Comparison of ENCODE assay signal across 21 cellular contexts in genomic region chr1:226135709-226136108, GRCh38. TPM values are rescaled to one million over a fixed set of nuclear protein-coding genes. Genes with fewer than 3 reads are reported as not detected.
DNase-seq lines count a peak whose midpoint lies in the region; ATAC-seq, FAIRE-seq and TF ChIP-seq lines count a peak whose summit lies in the region.
"Had no signal": no experiment of that assay in that cellular context is flagged by ENCODE, and none has a peak within 500 bp of the region (broad histone marks: within the 10 kb centered on the region; RNA-seq: fewer than 3 reads in every experiment).

No MANE protein-coding gene starts in this region.

- H3K9me1 ChIP-seq in IMR-90 (ENCODE audit: insufficient read depth, low read length), result no peaks in the 10 kb centered on the region; the same call in 1 of the 2 replicates

- no peak overlapping the region for H3K4ac ChIP-seq in IMR-90 (ENCODE audit: low read depth, low read length)

- CTCF ChIA-PET in IMR-90 (lab: Yijun Ruan, JAX), result no interaction called here
- CTCF ChIA-PET in CD4-positive, alpha-beta T cell (lab: Charles Lee), result no interaction called here

- DNase-seq in D341Med (ENCODE audit: low spot score), result peak; percentile 30
- DNase-seq in IMR-90, result no peak
- no peak for DNase-seq in pancreas
- no peak for DNase-seq in UCSD-AML1 (lab: John Stamatoyannopoulos, UW; ENCODE audit: unreplicated experiment)
- no peak for DNase-seq in NK-92 treated with Interleukin-12 subunit alpha and Interleukin-12 subunit beta, amount 100 ng/mL, for 24 hours (lab: John Stamatoyannopoulos, UW)
- no peak for DNase-seq in CD4-positive, alpha-beta T cell
- DNase-seq in NCI-H146 treated with DMSO at 0.1 percent for 48 hours (lab: John Stamatoyannopoulos, UW; ENCODE audit: unreplicated experiment), result no peak
- DNase-seq: activated effector memory CD4-positive, alpha-beta T cell treated with Interleukin-2 at 50 U/mL for 16 hours; AML-193; effector memory CD4-positive, alpha-beta T cell; GF-D8; MV-4-11; stimulated activated CD4-positive, alpha-beta T cell treated with anti-CD3 and anti-CD28 coated beads, Interleukin-4, amount 100 ng/mL, for 1 hour; T-helper 2 cell had no signal

- no TSS peak for BruUV-seq in IMR-90 (replicated peaks; lab: Mats Ljungman, UMichigan)

- H3K4me2 ChIP-seq in IMR-90 (ENCODE audit: low read depth, low read length), result no peak overlapping the region

- no peaks in the 10 kb centered on the region for H3K9me3 Mint-ChIP-seq in CD4-positive, alpha-beta T cell

- H2AK5ac ChIP-seq in IMR-90 (ENCODE audit: low read depth, low read length), result no peak overlapping the region

- H3K14ac ChIP-seq in IMR-90 (replicated peaks; ENCODE audit: low read depth, low read length), result no peak overlapping the region

- no peak for TF ChIP-seq POLR2A in IMR-90 (IDR thresholded peaks at IDR 0.05; ENCODE audit: low read depth, low read length)

- in situ Hi-C loops in IMR-90 (cut with MboI; ENCODE audit: low sequenced_read_pairs), result no loop called here

- H4K20me1 ChIP-seq in IMR-90 (ENCODE audit: insufficient read depth, low read length), result no peaks in the 10 kb centered on the region; the same call in 1 of the 2 replicates

- POLR2A ChIA-PET in IMR-90 (lab: Charles Lee; ENCODE audit: unreplicated experiment), result no interaction called here
- POLR2A ChIA-PET in CD4-positive, alpha-beta T cell (lab: Charles Lee), result no interaction called here

- no peak overlapping the region for H2AK9ac ChIP-seq in IMR-90 (replicated peaks; ENCODE audit: low read depth, low read length, poor library complexity)

- intact Hi-C loops in IMR-90 (cut with micrococcal nuclease) (no loop called here), pancreas (cut with DNase I) (loop anchor here in 1 of 3 donors (5.0 kb wide), 1 partner anchor 47 kb away; no protein-coding TSS in a partner anchor)
- intact Hi-C loops in CD4-positive, alpha-beta T cell (cut with DNase I, micrococcal nuclease), result no loop called here

- no peak overlapping the region for H3K9ac ChIP-seq in IMR-90 (ENCODE audit: low read depth, low read length)

- H2BK5ac ChIP-seq in IMR-90 (ENCODE audit: low read depth, low read length, poor library complexity, severe bottlenecking), result no peak overlapping the region

- no peak overlapping the region for H3K56ac ChIP-seq in IMR-90 (ENCODE audit: extremely low read depth, insufficient read depth, low read length)

- H2AFZ ChIP-seq in IMR-90 (replicated peaks; ENCODE audit: low read length, poor library complexity), result no peak overlapping the region

- H4K8ac ChIP-seq in IMR-90 (ENCODE audit: low read depth in 2 of 2, low read length in 2 of 2), result no peak overlapping the region

- dilution Hi-C loops in IMR-90 (cut with HindIII; ENCODE audit: low sequenced_read_pairs, unreplicated experiment), result no loop called here

- no peaks in the 10 kb centered on the region for H3K4me1 Mint-ChIP-seq in CD4-positive, alpha-beta T cell (ENCODE audit: low read depth)
- H3K4me1 Mint-ChIP-seq: neural crest cell had no signal

- TF ChIP-seq RAD21 in IMR-90 (IDR thresholded peaks at IDR 0.05; ENCODE audit: low read length), result no peak

- 44% methylated on average over 5 of the region's 14 CpGs; no CpG with 5 or more reads in 1 of the 2 experiments for WGBS in IMR-90 (ENCODE audit: extremely low coverage in 2 of 2, insufficient read length in 1 of 2), 2 experiments
- 61 to 63% methylated on average over 14 of the region's 14 CpGs for WGBS in esophagus, 2 donors
- 59 to 64% methylated on average over 14 of the region's 14 CpGs for WGBS in pancreas, 2 donors

- H4K5ac ChIP-seq in IMR-90 (ENCODE audit: low read depth, low read length), result no peak overlapping the region

- H3K4me3 Mint-ChIP-seq in CD4-positive, alpha-beta T cell, result no peak overlapping the region
- H3K4me3 Mint-ChIP-seq: neural crest cell had no signal

- TF ChIP-seq CTCF in IMR-90 (conservative IDR thresholded peaks at IDR 0.05; ENCODE audit: low read depth, low read length) (no peak), pancreas (IDR thresholded peaks at IDR 0.05) (no peak)
- TF ChIP-seq CTCF in CD4-positive, alpha-beta T cell (IDR thresholded peaks at IDR 0.05), result no peak

- ATAC-seq in IMR-90 (ENCODE audit: low read depth) (peak; percentile 30), pancreas (peak in 1 of 4 donors; percentile 6)
- no peak for ATAC-seq in CD4-positive, alpha-beta T cell (ENCODE audit: poor library complexity)
- ATAC-seq: activated CD4-positive, CD25-positive, alpha-beta regulatory T cell treated with anti-CD3 and anti-CD28 coated beads, Interleukin-2, amount 50 U/mL, for 24 hours had no signal

- H3K18ac ChIP-seq in IMR-90 (ENCODE audit: low read depth, low read length), result no peak overlapping the region

- no peak overlapping the region for H4K91ac ChIP-seq in IMR-90 (ENCODE audit: insufficient read depth, low read depth, low read length)

- H2BK20ac ChIP-seq in IMR-90 (ENCODE audit: low read depth, low read length), result no peak overlapping the region

- no peaks in the 10 kb centered on the region for H3K36me3 Mint-ChIP-seq in CD4-positive, alpha-beta T cell (ENCODE audit: low read depth)

- H3K9me3 ChIP-seq in IMR-90 (ENCODE audit: control insufficient read depth, insufficient read depth, low read length) (peaks cover 2% of the 10 kb centered on the region; the same call in 1 of the 2 replicates), esophagus (ENCODE audit: control insufficient read depth in 2 of 2, insufficient read depth in 1 of 2, low read depth in 1 of 2, low read length in 1 of 2) (no peaks in the 10 kb centered on the region), pancreas (no peaks in the 10 kb centered on the region)
- no peaks in the 10 kb centered on the region for H3K9me3 ChIP-seq in CD4-positive, alpha-beta T cell (ENCODE audit: control insufficient read depth, low read length)
- H3K9me3 ChIP-seq: heart left ventricle, thoracic aorta had no signal

- H3K27ac Mint-ChIP-seq in CD4-positive, alpha-beta T cell, result no peak overlapping the region

- H3K36me3 ChIP-seq in IMR-90 (ENCODE audit: control insufficient read depth, insufficient read depth, low read length), result no peaks in the 10 kb centered on the region
- no peaks in the 10 kb centered on the region for H3K36me3 ChIP-seq in esophagus (ENCODE audit: control insufficient read depth in 2 of 2, insufficient read depth in 2 of 2, low read length in 1 of 2)
- H3K36me3 ChIP-seq in pancreas, result no peaks in the 10 kb centered on the region
- H3K36me3 ChIP-seq: heart left ventricle, thoracic aorta had no signal

- no peak overlapping the region for H3K4me3 ChIP-seq in IMR-90 (ENCODE audit: insufficient read depth, low read depth, low read length)
- no peak overlapping the region for H3K4me3 ChIP-seq in esophagus (ENCODE audit: low read depth in 1 of 2, low read length in 2 of 2)
- H3K4me3 ChIP-seq in pancreas, result no peak overlapping the region
- H3K4me3 ChIP-seq: K562 had no signal

- no peak overlapping the region for H2BK120ac ChIP-seq in IMR-90 (ENCODE audit: low read depth, low read length)

- H3K27me3 ChIP-seq in IMR-90 (ENCODE audit: control insufficient read depth, insufficient read depth, low read length) (no peaks in the 10 kb centered on the region), esophagus (ENCODE audit: control insufficient read depth in 1 of 2, insufficient read depth in 2 of 2, low read length in 2 of 2) (no peaks in the 10 kb centered on the region), pancreas (no peaks in the 10 kb centered on the region)
- H3K27me3 ChIP-seq in CD4-positive, alpha-beta T cell (ENCODE audit: control insufficient read depth, insufficient read depth, low read length), result no peaks in the 10 kb centered on the region
- H3K27me3 ChIP-seq: heart left ventricle had no signal

- H3K4me1 ChIP-seq in IMR-90 (ENCODE audit: control insufficient read depth, insufficient read depth, low read length) (no peaks in the 10 kb centered on the region), esophagus (ENCODE audit: control insufficient read depth in 2 of 2, insufficient read depth in 2 of 2, low read length in 1 of 2) (peaks cover 6 to 28% of the 10 kb centered on the region in 2 donors), pancreas (peaks cover 10 to 31% (median 16%) of the 10 kb centered on the region in 3 donors)

- no peaks in the 10 kb centered on the region for H3K79me1 ChIP-seq in IMR-90 (ENCODE audit: low read depth in 1 of 2, low read length in 2 of 2)

- no peaks in the 10 kb centered on the region for H3K27me3 Mint-ChIP-seq in CD4-positive, alpha-beta T cell

- no peak overlapping the region for H3K27ac ChIP-seq in IMR-90 (ENCODE audit: insufficient read depth, low read length)
- peak overlapping the region; percentile 93 to 98 for H3K27ac ChIP-seq in esophagus (ENCODE audit: low read depth in 2 of 2, low read length in 1 of 2)
- peak overlapping the region; percentile 35 to 80 (median 45) for H3K27ac ChIP-seq in pancreas
- H3K27ac ChIP-seq in CD4-positive, alpha-beta T cell (ENCODE audit: low read depth, low read length), result no peak overlapping the region
- H3K27ac ChIP-seq: heart left ventricle, thoracic aorta had no signal

- H3K23ac ChIP-seq in IMR-90 (ENCODE audit: low read depth, low read length), result no peak overlapping the region

- H2BK15ac ChIP-seq in IMR-90 (ENCODE audit: low read depth, low read length), result no peak overlapping the region

- no peak for FAIRE-seq in pancreas (lab: Jason Lieb, UNC)
- FAIRE-seq: islet of Langerhans, K562 had no signal

TF ChIP-seq in IMR-90, 13 proteins besides CTCF, POLR2A, EP300 and RAD21 (continues in another document):
- TF ChIP-seq RCOR1 (IDR thresholded peaks at IDR 0.05; ENCODE audit: insufficient replicate concordance, low read length) (no peak), MAZ (IDR thresholded peaks at IDR 0.05; ENCODE audit: borderline replicate concordance, low read depth, low read length) (no peak), CEBPB (IDR thresholded peaks at IDR 0.05; ENCODE audit: low read depth, low read length) (no peak), BHLHE40 (IDR thresholded peaks at IDR 0.05; ENCODE audit: low read depth, low read length) (no peak), MXI1 (IDR thresholded peaks at IDR 0.05; ENCODE audit: borderline replicate concordance, low read depth, low read length) (no peak)

RNA-seq across cellular contexts. Expression of gene ACBD3, which starts 50.8 kb away (rescaled TPM):
- total RNA-seq in IMR-90 (2012; rRNA removed) (59.7 and 95.3 TPM in 2 replicates), pancreas (10 to 100 TPM; 16.3 to 24.4 (median 19.7) TPM)
- polyA plus RNA-seq in IMR-90 (2012; rRNA removed) (27.3 and 30.3 TPM in 2 replicates), esophagus (10 to 100 TPM in 1 of 2 donors, 1 to 10 TPM in 1; 9.5 to 20.9 TPM), pancreas (10 to 100 TPM in 1 of 2 donors, 1 to 10 TPM in 1; 5.9 to 12.8 TPM)
- polyA plus RNA-seq in IMR-90 (2012; cell fraction: cytosol; rRNA removed), result 5.3 and 8.3 TPM in 2 replicates
- 4.7 and 17.6 TPM in 2 replicates for polyA plus RNA-seq in IMR-90 (2012; cell fraction: nucleus; rRNA removed; ENCODE audit: low replicate concordance)
- 10 to 100 TPM; 26.5 to 28.3 TPM for total RNA-seq in CD4-positive, alpha-beta T cell

Comparison
In these comparisons a context has a peak if more than half of its experiments do, and no peak if none do; other contexts are left out.
1. H3K27ac ChIP-seq: peak in esophagus (2 of 2) and pancreas (4 of 4); none in IMR-90 (single experiment) and CD4-positive, alpha-beta T cell (single experiment).